ENCODE assay signal across 18 cellular contexts in the genomic region with DNA sequence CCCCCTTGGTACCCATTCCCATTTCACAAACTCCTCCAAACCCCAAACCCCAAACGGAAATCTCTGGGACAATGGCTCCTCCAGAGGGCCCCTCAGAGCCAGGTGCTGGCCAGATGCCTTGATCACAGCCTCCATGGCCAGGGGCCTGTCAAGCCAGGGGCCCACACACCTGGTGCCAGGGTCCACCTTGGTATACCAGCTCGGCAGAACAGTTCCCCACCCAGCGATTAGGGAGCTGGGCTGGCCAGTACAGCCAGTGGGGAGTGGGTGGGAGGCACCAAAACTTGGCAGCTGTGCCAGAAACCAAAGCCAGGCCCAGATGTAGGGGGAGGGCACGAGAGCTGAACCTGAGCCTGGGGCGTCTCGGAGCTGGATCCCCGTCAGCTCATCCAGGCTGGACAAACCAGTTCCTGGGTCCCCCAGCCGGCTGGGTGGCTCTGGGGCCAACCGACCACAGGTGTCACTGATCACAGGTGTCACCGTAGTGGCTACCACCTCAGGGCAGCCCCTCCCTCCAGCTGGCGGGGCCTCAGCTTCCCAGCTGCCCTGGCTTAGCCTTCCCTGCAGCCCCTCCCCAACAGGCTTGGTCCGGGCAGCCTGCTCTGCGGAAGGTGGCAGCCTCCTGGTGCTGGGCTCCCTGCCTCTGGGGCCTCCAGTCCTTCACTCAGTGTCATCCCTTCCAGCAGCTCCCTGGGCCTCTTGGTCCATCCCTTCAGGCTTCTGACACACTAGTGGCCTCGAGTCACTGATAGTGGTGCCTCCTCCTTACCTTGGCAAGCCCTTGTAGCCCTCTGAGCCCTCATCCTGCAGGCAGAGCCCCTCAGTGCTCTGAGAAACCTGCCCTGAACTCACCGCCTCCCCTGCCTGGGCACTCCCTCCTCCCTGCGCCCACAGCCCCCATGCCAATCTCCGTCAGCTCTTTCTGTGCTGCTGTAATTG. TPM values are rescaled to one million over a fixed set of nuclear protein-coding genes. Genes with fewer than 3 reads are reported as not detected.
A peak's percentile ranks its signal among the peaks of the same experiment; 100 is the strongest.
DNase-seq lines count a peak whose midpoint lies in the region; ATAC-seq and TF ChIP-seq lines count a peak whose summit lies in the region.
"Had no signal": no experiment of that assay in that cellular context is flagged by ENCODE, and none has a peak within 500 bp of the region (broad histone marks: within the 10 kb centered on the region; RNA-seq: fewer than 3 reads in every experiment).

No MANE protein-coding gene starts in this region.

- POLR2A ChIA-PET in SK-N-SH (lab: Yijun Ruan, JAX): no interaction called here

- no peaks in the 10 kb centered on the region for H3K27me3 Mint-ChIP-seq in activated T-cell treated with anti-CD3 and anti-CD28 coated beads, Interleukin-2, amount 50 U/mL, for 24 hours
- H3K27me3 Mint-ChIP-seq: activated CD4-positive, alpha-beta T cell treated with anti-CD3 and anti-CD28 coated beads, Interleukin-2, amount 10 ng/mL, durations not matched to agents 24 days and 14 days had no signal

- TF ChIP-seq EP300 in SK-N-SH (IDR thresholded peaks at IDR 0.05; ENCODE audit: borderline replicate concordance in 1 of 2, low read depth in 1 of 2, low read length in 1 of 2): no peak

- peaks cover 46% of the 10 kb centered on the region for H3K36me3 ChIP-seq in HUES6 (ENCODE audit: control insufficient read depth, insufficient read depth, low read length)
- H3K36me3 ChIP-seq in esophagus (ENCODE audit: control insufficient read depth in 2 of 2, insufficient read depth in 2 of 2, low read length in 1 of 2): peaks cover 0 to 30% of the 10 kb centered on the region in 2 donors
- no peaks in the 10 kb centered on the region for H3K36me3 ChIP-seq in SK-N-SH (replicated peaks in 1 of 2; ENCODE audit: control insufficient read depth in 1 of 2, insufficient read depth in 2 of 2, low read length in 1 of 2)
- H3K36me3 ChIP-seq: pancreas had no signal

- peak; percentile 38 for ATAC-seq in omental fat pad (ENCODE audit: low FRiP score)

- peak overlapping the region; percentile 40 for H3K9ac ChIP-seq in HUES6 (ENCODE audit: low read length)
- H3K9ac ChIP-seq in SK-N-SH: no peak overlapping the region

- H4K20me1 ChIP-seq in SK-N-SH (ENCODE audit: insufficient read depth): no peaks in the 10 kb centered on the region

- no peaks in the 10 kb centered on the region for H3K9me2 ChIP-seq in SK-N-SH

- H3K4me3 Mint-ChIP-seq in activated T-cell treated with anti-CD3 and anti-CD28 coated beads, Interleukin-2, amount 50 U/mL, for 24 hours: no peak overlapping the region
- H3K4me3 Mint-ChIP-seq: activated CD4-positive, alpha-beta T cell treated with anti-CD3 and anti-CD28 coated beads, Interleukin-2, amount 10 ng/mL, durations not matched to agents 24 days and 14 days; T-helper 1 cell treated with Interleukin-12 subunit alpha and Interleukin-12 subunit beta and Interleukin-4 antibody, amounts not matched to agents 30 μg/mL and 1 μg/mL, for 36 hours had no signal

- H3K4me2 ChIP-seq in SK-N-SH: no peak overlapping the region

- no peak overlapping the region for H3K27ac Mint-ChIP-seq in activated T-cell treated with anti-CD3 and anti-CD28 coated beads, Interleukin-2, amount 50 U/mL, for 24 hours
- H3K27ac Mint-ChIP-seq: activated CD4-positive, alpha-beta T cell treated with anti-CD3 and anti-CD28 coated beads, Interleukin-2, amount 10 ng/mL, durations not matched to agents 24 days and 14 days; T-helper 1 cell treated with Interleukin-12 subunit alpha and Interleukin-12 subunit beta and Interleukin-4 antibody, amounts not matched to agents 30 μg/mL and 1 μg/mL, for 36 hours had no signal

- no peaks in the 10 kb centered on the region for H3F3A ChIP-seq in SK-N-SH (replicated peaks; ENCODE audit: insufficient read depth)

- H3K27ac ChIP-seq in C4-2B: peak overlapping the region; percentile 61
- peak overlapping the region; percentile 76 for H3K27ac ChIP-seq in HUES6 (ENCODE audit: low read depth, low read length)
- H3K27ac ChIP-seq in esophagus (ENCODE audit: low read depth in 2 of 2, low read length in 1 of 2): peak overlapping the region; percentile 82 to 95
- no peak overlapping the region for H3K27ac ChIP-seq in SK-N-SH (ENCODE audit: low read depth in 2 of 2, low read length in 1 of 2)
- H3K27ac ChIP-seq: coronary artery had no signal

- CTCF ChIA-PET in SK-N-SH (lab: Yijun Ruan, JAX): interaction anchor here (1.0 to 9.4 kb wide), 5 partner anchors 12 to 466 kb away, joined by 3 to 116 read pairs (median 3); partner anchors contain the start of gene COL23A1

- H3K36me3 Mint-ChIP-seq in activated T-cell treated with anti-CD3 and anti-CD28 coated beads, Interleukin-2, amount 50 U/mL, for 24 hours (ENCODE audit: low read depth): peaks cover 24% of the 10 kb centered on the region

- H3K79me2 ChIP-seq in SK-N-SH (ENCODE audit: insufficient read depth): no peaks in the 10 kb centered on the region

- TF ChIP-seq CTCF in C4-2B (conservative IDR thresholded peaks at IDR 0.05) (no peak), omental fat pad (IDR thresholded peaks at IDR 0.05) (no peak), SK-N-SH (IDR thresholded peaks at IDR 0.05) (no peak)

- peaks cover 13% of the 10 kb centered on the region for H3K4me1 Mint-ChIP-seq in activated T-cell treated with anti-CD3 and anti-CD28 coated beads, Interleukin-2, amount 50 U/mL, for 24 hours (ENCODE audit: low read depth)

- H3K4me3 ChIP-seq in HUES6 (ENCODE audit: low read depth, low read length): no peak overlapping the region
- H3K4me3 ChIP-seq in esophagus (ENCODE audit: low read depth in 1 of 2, low read length in 2 of 2): no peak overlapping the region
- no peak overlapping the region for H3K4me3 ChIP-seq in SK-N-SH (ENCODE audit: low read depth in 2 of 2, low read length in 1 of 2)
- H3K4me3 ChIP-seq: coronary artery, pancreas had no signal

- H3K27me3 ChIP-seq in HUES6 (ENCODE audit: control insufficient read depth, insufficient read depth, low read length) (no peaks in the 10 kb centered on the region), esophagus (ENCODE audit: control insufficient read depth in 1 of 2, insufficient read depth in 2 of 2, low read length in 2 of 2) (no peaks in the 10 kb centered on the region), SK-N-SH (ENCODE audit: insufficient read depth) (no peaks in the 10 kb centered on the region)
- H3K27me3 ChIP-seq: pancreas had no signal

- H3K4me1 ChIP-seq in HUES6 (ENCODE audit: control insufficient read depth, insufficient read depth, low read length): peaks cover 53% of the 10 kb centered on the region
- H3K4me1 ChIP-seq in esophagus (ENCODE audit: control insufficient read depth in 2 of 2, insufficient read depth in 2 of 2, low read length in 1 of 2): peaks cover 19 to 25% of the 10 kb centered on the region in 2 donors
- peaks cover 0 to 29% of the 10 kb centered on the region in 2 experiments; a peak in 1 of 4 replicates for H3K4me1 ChIP-seq in SK-N-SH (ENCODE audit: control insufficient read depth in 1 of 2, insufficient read depth in 2 of 2, low read depth in 1 of 2, low read length in 1 of 2)

- in situ Hi-C loops in KBM-7 (cut with MboI; ENCODE audit: low pct_unique_long_range_greater_than_20kb, low sequenced_read_pairs): no loop called here

- no peaks in the 10 kb centered on the region for H3K9me3 Mint-ChIP-seq in activated T-cell treated with anti-CD3 and anti-CD28 coated beads, Interleukin-2, amount 50 U/mL, for 24 hours
- H3K9me3 Mint-ChIP-seq: activated CD4-positive, alpha-beta T cell treated with anti-CD3 and anti-CD28 coated beads, Interleukin-2, amount 10 ng/mL, durations not matched to agents 24 days and 14 days; T-helper 1 cell treated with Interleukin-12 subunit alpha and Interleukin-12 subunit beta and Interleukin-4 antibody, amounts not matched to agents 30 μg/mL and 1 μg/mL, for 36 hours had no signal

- no peak overlapping the region for H2AFZ ChIP-seq in SK-N-SH (ENCODE audit: low read depth)

- 54 to 60% methylated on average over 17 of the region's 17 CpGs for WGBS in esophagus, 2 donors
- WGBS in SK-N-SH (ENCODE audit: low lambda C conversion rate): 89% methylated on average over 7 of the region's 17 CpGs

- no peak for TF ChIP-seq RAD21 in SK-N-SH (IDR thresholded peaks at IDR 0.05; ENCODE audit: low read length)

- H3K9me3 ChIP-seq in HUES6 (ENCODE audit: control insufficient read depth, insufficient read depth, low read depth, low read length) (no peaks in the 10 kb centered on the region), esophagus (ENCODE audit: control insufficient read depth in 2 of 2, insufficient read depth in 1 of 2, low read depth in 1 of 2, low read length in 1 of 2) (peaks cover 0 to 2% of the 10 kb centered on the region in 2 donors), SK-N-SH (no peaks in the 10 kb centered on the region)
- H3K9me3 ChIP-seq: pancreas had no signal

- DNase-seq in omental fat pad (ENCODE audit: low spot score): no peak
- DNase-seq in NCI-H1105 (lab: John Stamatoyannopoulos, UW): no peak
- no peak for DNase-seq in KBM-7
- DNase-seq in activated T-cell treated with anti-CD3 and anti-CD28 coated beads, Interleukin-2, amount 50 U/mL, for 24 hours: no peak
- DNase-seq in SK-N-SH: no peak
- DNase-seq: AML-193, anterior cingulate cortex, EL, midbrain, NCI-H146, NCI-H526 treated with DMSO at 0.1 percent for 48 hours had no signal

TF ChIP-seq in SK-N-SH, 30 proteins besides CTCF, POLR2A, EP300 and RAD21 (continues in another document):
- TF ChIP-seq EZH2phosphoT487 (IDR thresholded peaks at IDR 0.05; ENCODE audit: borderline replicate concordance, low read depth) (no peak), SIN3A (IDR thresholded peaks at IDR 0.05; ENCODE audit: borderline replicate concordance, low read depth, low read length) (no peak)

RNA-seq across cellular contexts. Expression of gene RMND5B, which starts 6.6 kb away (rescaled TPM):
- polyA plus RNA-seq in esophagus (10 to 100 TPM; 75.2 to 90.8 TPM), SK-N-SH (2012; rRNA removed) (42.8 and 43.7 TPM in 2 replicates)
- 10 to 100 TPM; 22.9 to 37.5 (median 27.7) TPM for total RNA-seq in omental fat pad
- 25.1 and 32.1 TPM in 2 replicates for polyA plus RNA-seq in SK-N-SH (2012; cell fraction: cytosol; rRNA removed)
- 74.2 and 75.6 TPM in 2 replicates for polyA plus RNA-seq in SK-N-SH (2012; cell fraction: nucleus; rRNA removed)

RNA-seq across cellular contexts. Expression of gene N4BP3, which starts 10.9 kb away (rescaled TPM):
- 10 to 100 TPM; 16.9 to 26.2 TPM for polyA plus RNA-seq in esophagus
- total RNA-seq in omental fat pad: 1 to 10 TPM in 2 of 4 donors, under 1 TPM in 2; 0.84 to 3.5 (median 1.4) TPM
- polyA plus RNA-seq in SK-N-SH (2012; rRNA removed): 0.16 and 0.28 TPM in 2 replicates
- polyA plus RNA-seq in SK-N-SH (2012; cell fraction: cytosol; rRNA removed): 0.09 and 0.14 TPM in 2 replicates
- polyA plus RNA-seq in SK-N-SH (2012; cell fraction: nucleus; rRNA removed): 0.42 and 0.54 TPM in 2 replicates

RNA-seq across cellular contexts. Expression of gene NHP2, which starts 29.4 kb away (rescaled TPM):
- 100 to 1,000 TPM; 126 to 238 TPM for polyA plus RNA-seq in esophagus
- total RNA-seq in omental fat pad: 100 to 1,000 TPM; 173 to 241 (median 221) TPM
- polyA plus RNA-seq in SK-N-SH (2012; rRNA removed): 313 and 455 TPM in 2 replicates
- 325 and 409 TPM in 2 replicates for polyA plus RNA-seq in SK-N-SH (2012; cell fraction: cytosol; rRNA removed)
- polyA plus RNA-seq in SK-N-SH (2012; cell fraction: nucleus; rRNA removed): 134 and 156 TPM in 2 replicates

Comparison
In these comparisons a context has a peak if more than half of its experiments do, and no peak if none do; other contexts are left out.
1. H3K27ac ChIP-seq: peak in C4-2B (single experiment), HUES6 (single experiment) and esophagus (2 of 2); none in SK-N-SH (0 of 2).
2. RNA of gene N4BP3, which starts 10.9 kb away (polyA plus RNA-seq): 16.9 to 26.2 TPM in esophagus; 0.09 to 0.54 TPM in SK-N-SH; every median in the first group is over 10 times any median in the second.